Comparison of ENCODE assay signal across 9 cellular contexts in the genomic region with DNA sequence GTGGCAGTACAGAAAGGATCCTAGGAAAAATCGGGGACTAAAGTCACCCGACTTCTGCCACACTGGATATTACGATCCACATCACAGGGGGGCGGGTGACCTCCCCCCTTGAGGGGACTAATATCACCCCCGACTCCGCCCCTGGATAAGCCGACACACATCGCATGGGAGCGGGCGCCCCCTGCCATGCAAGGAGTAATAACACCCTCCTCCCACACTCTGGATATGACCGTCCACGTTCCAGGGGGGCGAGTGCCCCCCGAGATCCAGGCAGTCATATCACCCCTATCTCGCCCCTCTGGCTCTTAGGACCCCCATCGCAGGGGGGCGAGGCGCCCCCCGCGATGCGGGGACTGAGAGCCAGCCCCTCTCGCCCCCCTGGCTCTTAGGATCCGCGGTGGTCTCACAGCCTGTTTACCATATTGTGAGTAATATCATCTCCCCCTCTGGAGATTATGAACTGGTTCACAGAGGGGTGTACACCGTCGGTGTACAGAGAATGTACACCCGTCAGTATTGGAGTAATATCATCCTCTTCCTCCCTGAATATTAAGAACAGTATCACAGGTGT.
DNase-seq lines count a peak whose midpoint lies in the region; ATAC-seq and TF ChIP-seq lines count a peak whose summit lies in the region.
"Had no signal": no experiment of that assay in that cellular context is flagged by ENCODE, and none has a peak within 500 bp of the region (broad histone marks: within the 10 kb centered on the region; RNA-seq: fewer than 3 reads in every experiment).

No MANE protein-coding gene starts in this region.

- no peaks in the 10 kb centered on the region for H3K9me3 Mint-ChIP-seq in effector memory CD8-positive, alpha-beta T cell

- H3K27me3 Mint-ChIP-seq in effector memory CD8-positive, alpha-beta T cell, result peaks cover 16 to 31% of the 10 kb centered on the region in 2 donors

- no peak overlapping the region for H3K4me3 ChIP-seq in left ventricle myocardium inferior
- H3K4me3 ChIP-seq: vagina had no signal

- ATAC-seq in effector memory CD8-positive, alpha-beta T cell (replicated peaks), result no peak
- no peak for ATAC-seq in HG03378 (IDR thresholded peaks at IDR 0.05; ENCODE audit: unreplicated experiment)

- no peak overlapping the region for H3K27ac Mint-ChIP-seq in effector memory CD8-positive, alpha-beta T cell

- no peaks in the 10 kb centered on the region for H3K36me3 Mint-ChIP-seq in effector memory CD8-positive, alpha-beta T cell (ENCODE audit: insufficient read depth)

- H3K4me1 Mint-ChIP-seq in effector memory CD8-positive, alpha-beta T cell (ENCODE audit: low read depth in 2 of 2), result no peaks in the 10 kb centered on the region

- intact Hi-C loops in left ventricle myocardium inferior (cut with micrococcal nuclease), result loop anchor here (10.0 kb wide), 1 partner anchor 655 kb away; no protein-coding TSS in a partner anchor

- H3K4me3 Mint-ChIP-seq in effector memory CD8-positive, alpha-beta T cell, result no peak overlapping the region

- TF ChIP-seq CTCF in GM20000 (IDR thresholded peaks at IDR 0.05; ENCODE audit: extremely low read depth, missing control alignments) (peak; percentile 18), left ventricle myocardium inferior (IDR thresholded peaks at IDR 0.05; ENCODE audit: borderline replicate concordance) (peak; percentile 55)

- no peaks in the 10 kb centered on the region for H3K4me1 ChIP-seq in left ventricle myocardium inferior
- H3K4me1 ChIP-seq: vagina had no signal

- H3K27ac ChIP-seq in left ventricle myocardium inferior (replicated peaks), result no peak overlapping the region
- H3K27ac ChIP-seq: vagina had no signal

- peaks cover 24% of the 10 kb centered on the region for H3K27me3 ChIP-seq in left ventricle myocardium inferior (ENCODE audit: low read depth)
- H3K27me3 ChIP-seq: vagina had no signal

- no peaks in the 10 kb centered on the region for H3K9me3 ChIP-seq in left ventricle myocardium inferior (replicated peaks)
- H3K9me3 ChIP-seq: vagina had no signal

- DNase-seq in GM20000 (ENCODE audit: low spot score) (peak; percentile 32), T-helper 9 cell (peak; percentile 4), left ventricle myocardium inferior (no peak), epidermal melanocyte (ENCODE audit: insufficient read length, low spot score) (no peak), NCI-H2029 (lab: John Stamatoyannopoulos, UW) (no peak)
- peak; percentile 29 for DNase-seq in stimulated activated CD4-positive, alpha-beta T cell treated with anti-CD3 and anti-CD28 coated beads, Interleukin-4, amount 100 ng/mL, for 1 hour
- DNase-seq in effector memory CD8-positive, alpha-beta T cell, result no peak

- no peaks in the 10 kb centered on the region for H3K36me3 ChIP-seq in left ventricle myocardium inferior
- H3K36me3 ChIP-seq: vagina had no signal

Comparison
In these comparisons a context has a peak if more than half of its experiments do, and no peak if none do; other contexts are left out.
1. DNase-seq: peak in GM20000 (single experiment), T-helper 9 cell (single experiment) and stimulated activated CD4-positive, alpha-beta T cell treated with anti-CD3 and anti-CD28 coated beads, Interleukin-4, amount 100 ng/mL, for 1 hour (single experiment); none in left ventricle myocardium inferior (single experiment), epidermal melanocyte (single experiment), effector memory CD8-positive, alpha-beta T cell (0 of 3) and NCI-H2029 (single experiment).